ENCODE assay signal across 8 cellular contexts in genomic region chr16:14824944-14825315, GRCh38. TPM values are rescaled to one million over a fixed set of nuclear protein-coding genes. Genes with fewer than 3 reads are reported as not detected.
DNase-seq lines count a peak whose midpoint lies in the region; ATAC-seq, FAIRE-seq and TF ChIP-seq lines count a peak whose summit lies in the region.
"Not testable (repeated sequence)": the region's sequence is repeated elsewhere in the genome, so short reads cannot be mapped to it uniquely, and the experiment has no call there.

No MANE protein-coding gene starts in this region.

- H2AFZ ChIP-seq in astrocyte (ENCODE audit: low read depth, low read length); H1 (ENCODE audit: low read length): not testable (repeated sequence)
- H2AFZ ChIP-seq in neural progenitor cell (replicated peaks): peak overlapping the region; percentile 50

- FAIRE-seq in astrocyte (lab: Jason Lieb, UNC); H1 (lab: Jason Lieb, UNC): not testable (repeated sequence)

- not testable (repeated sequence) for TF ChIP-seq POLR2A in H1 (IDR thresholded peaks at IDR 0.05; ENCODE audit: control extremely low read depth in 1 of 2, low read depth in 2 of 2, low read length in 2 of 2)

- H4K91ac ChIP-seq in H1 (replicated peaks; ENCODE audit: insufficient read length, low read length): not testable (repeated sequence)

- H3K4me1 Mint-ChIP-seq in WTC11; astrocyte (ENCODE audit: low read depth, unreplicated experiment); neural progenitor cell; stimulated activated effector memory CD8-positive, alpha-beta T cell treated with anti-CD3 and anti-CD28 coated beads, Interleukin-12 subunit alpha, Interleukin-12 subunit beta, amount 100 ng/mL, for 72 hours: not testable (repeated sequence)

- H3K4me2 ChIP-seq in astrocyte (ENCODE audit: low read length) (peak overlapping the region; percentile 41), H1 (ENCODE audit: insufficient read depth in 1 of 2, low read depth in 2 of 2, low read length in 2 of 2) (peak overlapping the region; percentile 42 to 47; a peak in 2 of 4 replicates), neural progenitor cell (peak overlapping the region; percentile 58)

- peak overlapping the region; percentile 30; the same call in 1 of the 2 replicates for H3K9ac ChIP-seq in ES-I3 (ENCODE audit: low read depth, low read length)
- not testable (repeated sequence) for H3K9ac ChIP-seq in astrocyte (ENCODE audit: low read length); H1 (replicated peaks in 1 of 4; ENCODE audit: extremely low read depth in 1 of 4, low read depth in 3 of 4, low read length in 3 of 4); neural progenitor cell

- peak overlapping the region; percentile 56 for H3K4me3 Mint-ChIP-seq in WTC11
- not testable (repeated sequence) for H3K4me3 Mint-ChIP-seq in astrocyte (ENCODE audit: unreplicated experiment); neural progenitor cell; stimulated activated effector memory CD8-positive, alpha-beta T cell treated with anti-CD3 and anti-CD28 coated beads, Interleukin-12 subunit alpha, Interleukin-12 subunit beta, amount 100 ng/mL, for 72 hours

- not testable (repeated sequence) for H3K79me2 ChIP-seq in astrocyte (ENCODE audit: insufficient read depth, low read length); H1 (ENCODE audit: control insufficient read depth in 1 of 2, insufficient read depth in 2 of 2, low read length in 2 of 2); neural progenitor cell (ENCODE audit: low read depth)

- not testable (repeated sequence) for H3K9me3 ChIP-seq in ES-I3 (ENCODE audit: control insufficient read depth, insufficient read depth, low read length); astrocyte (ENCODE audit: insufficient read depth, low read depth, low read length); H1 (ENCODE audit: insufficient read depth in 2 of 2, low read depth in 1 of 2, low read length in 1 of 2); left lung; neural progenitor cell (ENCODE audit: low read depth)

- H3K36me3 Mint-ChIP-seq in WTC11; astrocyte (ENCODE audit: low read depth, unreplicated experiment); neural progenitor cell; stimulated activated effector memory CD8-positive, alpha-beta T cell treated with anti-CD3 and anti-CD28 coated beads, Interleukin-12 subunit alpha, Interleukin-12 subunit beta, amount 100 ng/mL, for 72 hours: not testable (repeated sequence)

- not testable (repeated sequence) for H3K23me2 ChIP-seq in H1 (ENCODE audit: low read depth, low read length)

- CTCF ChIA-PET in WTC11 (lab: Charles Lee); H1 (lab: Charles Lee; ENCODE audit: partially characterized antibody): not testable (repeated sequence)

- WGBS in H1 (ENCODE audit: extremely low coverage in 1 of 2, insufficient coverage in 1 of 2, insufficient read length in 1 of 2, insufficient replicate concordance in 2 of 2, low coverage in 1 of 2, low lambda C conversion rate in 2 of 2, missing lambda C conversion rate in 1 of 2), 2 experiments: 10% methylated on average over 6 of the region's 12 CpGs; no CpG with 5 or more reads in 1 of the 2 experiments

- not testable (repeated sequence) for TF ChIP-seq CTCF in WTC11 (IDR thresholded peaks at IDR 0.05); astrocyte (IDR thresholded peaks at IDR 0.05; ENCODE audit: insufficient read depth, low read depth, low read length); H1 (IDR thresholded peaks at IDR 0.05; ENCODE audit: control extremely low read depth in 1 of 3, insufficient read depth in 1 of 3, low read depth in 1 of 3, low read length in 3 of 3); left lung (IDR thresholded peaks at IDR 0.05); neural progenitor cell (IDR thresholded peaks at IDR 0.05)

- not testable (repeated sequence) for H3K79me1 ChIP-seq in H1 (ENCODE audit: low read depth, low read length)

- H2BK15ac ChIP-seq in H1 (ENCODE audit: low read length): not testable (repeated sequence)

- TF ChIP-seq EP300 in H1 (IDR thresholded peaks at IDR 0.05; ENCODE audit: borderline replicate concordance in 1 of 2, low read depth in 2 of 2, low read length in 2 of 2): not testable (repeated sequence)

- not testable (repeated sequence) for H3K23ac ChIP-seq in H1 (ENCODE audit: insufficient read length)

- not testable (repeated sequence) for H2BK5ac ChIP-seq in H1 (ENCODE audit: low read depth, low read length)

- not testable (repeated sequence) for H4K20me1 ChIP-seq in astrocyte (ENCODE audit: insufficient read depth, low read length); H1 (replicated peaks in 1 of 2; ENCODE audit: control insufficient read depth in 1 of 2, insufficient read depth in 2 of 2, low read length in 2 of 2); neural progenitor cell (ENCODE audit: low read depth)

- H2BK20ac ChIP-seq in H1 (ENCODE audit: low read length): not testable (repeated sequence)

- not testable (repeated sequence) for TF ChIP-seq RAD21 in H1 (IDR thresholded peaks at IDR 0.05 in 1 of 2, conservative IDR thresholded peaks at IDR 0.05 in 1 of 2; ENCODE audit: low read depth in 2 of 2, low read length in 2 of 2)

- H3K14ac ChIP-seq in H1 (ENCODE audit: insufficient read length): not testable (repeated sequence)

- not testable (repeated sequence) for H3K27me3 Mint-ChIP-seq in WTC11 (ENCODE audit: low read depth); astrocyte (ENCODE audit: low read depth, unreplicated experiment); neural progenitor cell (ENCODE audit: insufficient read depth, low read depth)

- H3K27ac ChIP-seq in astrocyte (ENCODE audit: low read depth, low read length); H1 (ENCODE audit: low read depth, low read length); left lung; neural progenitor cell: not testable (repeated sequence)

- not testable (repeated sequence) for H3K4me1 ChIP-seq in ES-I3 (ENCODE audit: insufficient read depth, low read length); astrocyte (ENCODE audit: insufficient read depth, low read length); H1 (replicated peaks in 1 of 4; ENCODE audit: control insufficient read depth in 3 of 4, insufficient read depth in 4 of 4, low read length in 3 of 4); left lung; neural progenitor cell

- peak; percentile 17 for DNase-seq in WTC11 (ENCODE audit: low spot score)
- not testable (repeated sequence) for DNase-seq in astrocyte (ENCODE audit: low read depth); left ventricle myocardium superior; left lung; stimulated activated effector memory CD8-positive, alpha-beta T cell treated with anti-CD3 and anti-CD28 coated beads, Interleukin-12 subunit alpha, Interleukin-12 subunit beta, amount 100 ng/mL, for 72 hours (ENCODE audit: low spot score in 2 of 2)
- DNase-seq in H1 (ENCODE audit: low read depth in 1 of 2, low spot score in 2 of 2): peak in 1 of 2 experiments; percentile 55
- peak; percentile 1 for DNase-seq in neural progenitor cell (ENCODE audit: low spot score)

- not testable (repeated sequence) for H2BK12ac ChIP-seq in H1 (ENCODE audit: low read depth, low read length)

- H3K4ac ChIP-seq in H1 (replicated peaks; ENCODE audit: insufficient read length, low read depth, low read length): not testable (repeated sequence)

- H3K27ac Mint-ChIP-seq in WTC11; astrocyte (ENCODE audit: unreplicated experiment); neural progenitor cell; stimulated activated effector memory CD8-positive, alpha-beta T cell treated with anti-CD3 and anti-CD28 coated beads, Interleukin-12 subunit alpha, Interleukin-12 subunit beta, amount 100 ng/mL, for 72 hours: not testable (repeated sequence)

- H3K9me3 Mint-ChIP-seq in WTC11; astrocyte (ENCODE audit: unreplicated experiment); neural progenitor cell; stimulated activated effector memory CD8-positive, alpha-beta T cell treated with anti-CD3 and anti-CD28 coated beads, Interleukin-12 subunit alpha, Interleukin-12 subunit beta, amount 100 ng/mL, for 72 hours: not testable (repeated sequence)

- not testable (repeated sequence) for H3F3A ChIP-seq in neural progenitor cell (ENCODE audit: low read depth)

- intact Hi-C loops in left ventricle myocardium superior (cut with micrococcal nuclease); left lung (cut with DNase I): not testable (repeated sequence)

- peak; percentile 55 for ATAC-seq in WTC11
- peak; percentile 38 for ATAC-seq in left ventricle myocardium superior
- peak; percentile 32 for ATAC-seq in left lung
- peak; percentile 25 for ATAC-seq in stimulated activated effector memory CD8-positive, alpha-beta T cell treated with anti-CD3 and anti-CD28 coated beads, Interleukin-12 subunit alpha, Interleukin-12 subunit beta, amount 100 ng/mL, for 72 hours

- H2BK120ac ChIP-seq in H1 (replicated peaks; ENCODE audit: low read depth, low read length): not testable (repeated sequence)

- POLR2A ChIA-PET in WTC11 (lab: Charles Lee); H1 (lab: Charles Lee; ENCODE audit: partially characterized antibody): not testable (repeated sequence)

- H4K5ac ChIP-seq in H1 (ENCODE audit: insufficient read length, low read depth, low read length): not testable (repeated sequence)

- H3K18ac ChIP-seq in H1 (ENCODE audit: extremely low read depth, low read length): not testable (repeated sequence)

- H4K8ac ChIP-seq in H1 (ENCODE audit: extremely low read depth, insufficient read depth, low read length): not testable (repeated sequence)

- not testable (repeated sequence) for H2AK5ac ChIP-seq in H1 (ENCODE audit: low read depth, low read length)

- H3K56ac ChIP-seq in H1 (replicated peaks; ENCODE audit: insufficient read length, low read depth, low read length): not testable (repeated sequence)

- H3K27me3 ChIP-seq in astrocyte (ENCODE audit: insufficient read depth, low read length); H1 (replicated peaks in 1 of 4; ENCODE audit: control insufficient read depth in 3 of 4, extremely low read depth in 1 of 4, insufficient read depth in 3 of 4, low read length in 3 of 4); left lung; neural progenitor cell: not testable (repeated sequence)

- H3K4me3 ChIP-seq in astrocyte (ENCODE audit: insufficient read depth, low read depth, low read length); left lung; neural progenitor cell: not testable (repeated sequence)
- peak overlapping the region in 1 of 4 experiments; percentile 45; a peak in 2 of 8 replicates for H3K4me3 ChIP-seq in H1 (ENCODE audit: extremely low read depth in 1 of 4, insufficient read depth in 2 of 4, low read depth in 3 of 4, low read length in 4 of 4)

- H3K36me3 ChIP-seq in ES-I3 (ENCODE audit: insufficient read depth, low read length); astrocyte (ENCODE audit: insufficient read depth, low read length); H1 (ENCODE audit: control insufficient read depth in 2 of 4, insufficient read depth in 4 of 4, low read length in 3 of 4); left lung; neural progenitor cell: not testable (repeated sequence)

RNA-seq across cellular contexts. Expression of gene NOMO1, which starts 8.6 kb away (rescaled TPM):
- total RNA-seq in WTC11 (2021): 100.0 to 112 TPM (median 101 TPM) in 3 replicates
- 195 and 219 TPM in 2 replicates for total RNA-seq in astrocyte
- total RNA-seq in H1 (2021; fragmentation: NEBNext Ultra II Directional; extraction: Animal tissue kit (Norgen Biotek cat#: 25700)): 121 and 129 TPM in 2 replicates
- polyA plus RNA-seq in H1 (2011; rRNA removed): 74.1 and 74.3 TPM in 2 replicates
- 61.3 TPM for polyA plus RNA-seq in H1 (2011; cell fraction: cytosol; rRNA removed)
- 109 TPM for polyA plus RNA-seq in H1 (2011; cell fraction: nucleus; rRNA removed)
- polyA plus RNA-seq in H1 (2012, experiment 1 of 2): 77.4 to 86.2 TPM (median 81.7 TPM) in 4 replicates
- polyA plus RNA-seq in H1 (2012, experiment 2 of 2): 37.5 TPM
- 177 TPM for polyA plus RNA-seq in H1 (2013, experiment 1 of 2)
- polyA plus RNA-seq in H1 (2013, experiment 2 of 2): 154 TPM
- 121 and 123 TPM in 2 replicates for polyA minus RNA-seq in H1 (2011; rRNA and poly(A)+ RNA removed)
- 103 TPM for polyA minus RNA-seq in H1 (2011; cell fraction: cytosol; rRNA and poly(A)+ RNA removed)
- 69.8 TPM for polyA minus RNA-seq in H1 (2011; cell fraction: nucleus; rRNA and poly(A)+ RNA removed)
- 129 TPM for total RNA-seq in left ventricle myocardium superior
- 10 to 100 TPM; 88.6 to 96.5 TPM for total RNA-seq in left lung
- total RNA-seq in neural progenitor cell (ENCODE audit: low replicate concordance): 61.1 and 85.1 TPM in 2 replicates
